ENCODE assay signal across 8 cellular contexts in the genomic region with DNA sequence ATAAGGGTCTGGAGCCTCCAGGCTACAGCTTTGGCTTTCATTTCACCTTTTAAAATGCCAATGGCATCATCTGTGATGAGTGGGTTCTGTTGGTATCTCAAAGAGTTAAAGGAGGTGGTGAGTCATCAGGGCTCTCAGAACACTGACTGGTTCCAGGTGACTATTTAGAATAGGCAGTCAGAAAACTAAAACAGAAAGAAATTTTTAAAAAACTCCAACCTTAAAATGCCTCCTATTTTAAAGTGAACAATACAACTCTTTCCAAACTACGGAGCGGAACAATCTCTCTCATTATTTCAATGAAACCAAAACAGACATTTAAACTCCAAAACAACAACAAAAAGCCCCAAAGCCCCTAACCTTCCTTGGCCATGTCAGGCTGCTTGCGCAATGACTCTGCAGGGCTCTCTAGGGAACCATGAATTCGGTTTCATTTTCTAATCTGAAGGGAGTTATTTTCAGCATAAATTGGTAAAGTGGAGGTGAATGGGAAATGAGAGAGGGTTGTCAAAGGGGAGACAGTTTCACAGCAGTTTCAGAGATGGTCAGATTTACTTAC.
A peak's percentile ranks its signal among the peaks of the same experiment; 100 is the strongest.
DNase-seq lines count a peak whose midpoint lies in the region; ATAC-seq and TF ChIP-seq lines count a peak whose summit lies in the region.

No MANE protein-coding gene starts in this region.

- H3K4me3 Mint-ChIP-seq in activated CD4-positive, alpha-beta memory T cell treated with anti-CD3 and anti-CD28 coated beads, Interleukin-2, amount 10 ng/mL, durations not matched to agents 7 days and 5 days, result no peak overlapping the region

- H3K27me3 ChIP-seq in spleen (replicated peaks in 1 of 7), result peaks cover 0 to 3% (median 0%) of the 10 kb centered on the region in 7 donors

- DNase-seq in GM10266 (ENCODE audit: extremely low spot score) (peak; percentile 72), GM20000 (ENCODE audit: low spot score) (peak; percentile 80), fibroblast of the conjunctiva (ENCODE audit: low read depth) (peak; percentile 10), spleen (no peak), hepatic stellate cell (ENCODE audit: low spot score) (no peak), NCI-H1694 (lab: John Stamatoyannopoulos, UW) (no peak)
- DNase-seq in activated CD4-positive, alpha-beta memory T cell treated with anti-CD3 and anti-CD28 coated beads, Interleukin-2, amount 10 ng/mL, durations not matched to agents 7 days and 5 days, result no peak

- no peaks in the 10 kb centered on the region for H3K36me3 Mint-ChIP-seq in activated CD4-positive, alpha-beta memory T cell treated with anti-CD3 and anti-CD28 coated beads, Interleukin-2, amount 10 ng/mL, durations not matched to agents 7 days and 5 days (ENCODE audit: low read depth)

- no peak overlapping the region for H3K4me3 ChIP-seq in spleen

- no peaks in the 10 kb centered on the region for H3K9me3 ChIP-seq in spleen

- intact Hi-C loops in spleen (cut with DNase I; ENCODE audit: low total_unique reads), result no loop called here

- no peak for TF ChIP-seq POLR2A in spleen (IDR thresholded peaks at IDR 0.05)

- peaks cover 3% of the 10 kb centered on the region for H3K4me1 Mint-ChIP-seq in activated CD4-positive, alpha-beta memory T cell treated with anti-CD3 and anti-CD28 coated beads, Interleukin-2, amount 10 ng/mL, durations not matched to agents 7 days and 5 days

- CTCF ChIA-PET in activated CD4-positive, alpha-beta memory T cell treated with anti-CD3 and anti-CD28 coated beads, Interleukin-2, amount 10 ng/mL, durations not matched to agents 7 days and 5 days (lab: Charles Lee), result no interaction called here

- ATAC-seq in HG03520 (IDR thresholded peaks at IDR 0.05; ENCODE audit: unreplicated experiment), result peak; percentile 93

- peaks cover 0 to 11% (median 0%) of the 10 kb centered on the region in 6 donors for H3K4me1 ChIP-seq in spleen

- peaks cover 17% of the 10 kb centered on the region for H3K27me3 Mint-ChIP-seq in activated CD4-positive, alpha-beta memory T cell treated with anti-CD3 and anti-CD28 coated beads, Interleukin-2, amount 10 ng/mL, durations not matched to agents 7 days and 5 days

- POLR2A ChIA-PET in activated CD4-positive, alpha-beta memory T cell treated with anti-CD3 and anti-CD28 coated beads, Interleukin-2, amount 10 ng/mL, durations not matched to agents 7 days and 5 days (lab: Charles Lee), result no interaction called here

- H3K27ac Mint-ChIP-seq in activated CD4-positive, alpha-beta memory T cell treated with anti-CD3 and anti-CD28 coated beads, Interleukin-2, amount 10 ng/mL, durations not matched to agents 7 days and 5 days, result no peak overlapping the region

- H3K9me3 Mint-ChIP-seq in activated CD4-positive, alpha-beta memory T cell treated with anti-CD3 and anti-CD28 coated beads, Interleukin-2, amount 10 ng/mL, durations not matched to agents 7 days and 5 days, result no peaks in the 10 kb centered on the region

- WGBS in spleen, 5 donors, result 38 to 64% (median 45%) methylated on average over 4 of the region's 4 CpGs

- H3K27ac ChIP-seq in spleen, result peak overlapping the region in 4 of 8 donors; percentile 16 to 51 (median 31)

- TF ChIP-seq CTCF in GM10266 (IDR thresholded peaks at IDR 0.05; ENCODE audit: control insufficient read depth, insufficient read depth, low read depth, missing control alignments) (no peak), GM20000 (IDR thresholded peaks at IDR 0.05; ENCODE audit: extremely low read depth, missing control alignments) (no peak), spleen (IDR thresholded peaks at IDR 0.05 in 8 of 11, conservative IDR thresholded peaks at IDR 0.05 in 3 of 11) (no peak)

- H3K36me3 ChIP-seq in spleen, result no peaks in the 10 kb centered on the region

Comparison
In these comparisons a context has a peak if more than half of its experiments do, and no peak if none do; other contexts are left out.
1. DNase-seq: peak in GM10266 (single experiment), GM20000 (single experiment) and fibroblast of the conjunctiva (single experiment); none in spleen (single experiment), activated CD4-positive, alpha-beta memory T cell treated with anti-CD3 and anti-CD28 coated beads, Interleukin-2, amount 10 ng/mL, durations not matched to agents 7 days and 5 days (single experiment), hepatic stellate cell (single experiment) and NCI-H1694 (single experiment).